1 cellular context compared by ENCODE assay signal in genomic region chr10:101467286-101467770, GRCh38.
TF ChIP-seq lines count a peak whose summit lies in the region.

No MANE protein-coding gene starts in this region.

TF ChIP-seq in HepG2, 621 proteins besides CTCF, POLR2A, EP300 and RAD21 (continued from another document):
- TF ChIP-seq ZBTB40 (IDR thresholded peaks at IDR 0.05) (no peak), ZBTB40 (CRISPR knock-in tag; IDR thresholded peaks at IDR 0.05) (no peak), POLR2G (IDR thresholded peaks at IDR 0.05; ENCODE audit: low read depth, low read length) (no peak), ZNF460 (CRISPR knock-in tag; IDR thresholded peaks at IDR 0.05; ENCODE audit: borderline replicate concordance) (no peak), ZNF816 (CRISPR knock-in tag; IDR thresholded peaks at IDR 0.05; ENCODE audit: borderline replicate concordance) (no peak), MTA3 (CRISPR knock-in tag; IDR thresholded peaks at IDR 0.05) (no peak), STAG1 (CRISPR knock-in tag; IDR thresholded peaks at IDR 0.05) (peak; percentile 52), SOX5 (CRISPR knock-in tag; IDR thresholded peaks at IDR 0.05; ENCODE audit: borderline replicate concordance) (peak; percentile 38; the same call in 1 of the 2 replicates), XRCC5 (optimal IDR thresholded peaks at IDR 0.05; ENCODE audit: low read length) (peak; percentile 21), NCOR1 (IDR thresholded peaks at IDR 0.05; ENCODE audit: borderline replicate concordance, low read length) (no peak), ZSCAN9 (CRISPR knock-in tag; IDR thresholded peaks at IDR 0.05; ENCODE audit: borderline replicate concordance) (0 out of 2 replicates have a peak, but pooled peaks have one; percentile 26), SRY (CRISPR knock-in tag; IDR thresholded peaks at IDR 0.05) (no peak), SALL1 (CRISPR knock-in tag; IDR thresholded peaks at IDR 0.05) (no peak), SMC3 (IDR thresholded peaks at IDR 0.05; ENCODE audit: low read length) (peak; percentile 63), JUND (CRISPR knock-in tag; IDR thresholded peaks at IDR 0.05) (no peak), THAP11 (CRISPR knock-in tag; IDR thresholded peaks at IDR 0.05) (0 out of 2 replicates have a peak, but pooled peaks have one; percentile 20), HOMEZ (CRISPR knock-in tag; IDR thresholded peaks at IDR 0.05; ENCODE audit: low read depth) (0 out of 2 replicates have a peak, but pooled peaks have one; percentile 24), HHEX (CRISPR knock-in tag; IDR thresholded peaks at IDR 0.05) (no peak), SAP130 (CRISPR knock-in tag; IDR thresholded peaks at IDR 0.05; ENCODE audit: low read depth) (0 out of 2 replicates have a peak, but pooled peaks have one; percentile 17), ARID5B (CRISPR knock-in tag; IDR thresholded peaks at IDR 0.05) (0 out of 2 replicates have a peak, but pooled peaks have one; percentile 40), ZNF318 (CRISPR knock-in tag; IDR thresholded peaks at IDR 0.05) (no peak), MIXL1 (CRISPR knock-in tag; IDR thresholded peaks at IDR 0.05) (0 out of 2 replicates have a peak, but pooled peaks have one; percentile 38), SOX6 (IDR thresholded peaks at IDR 0.05) (no peak), SOX6 (CRISPR knock-in tag; IDR thresholded peaks at IDR 0.05) (peak; percentile 16; the same call in 1 of the 2 replicates), ZUFSP (CRISPR knock-in tag; IDR thresholded peaks at IDR 0.05; ENCODE audit: borderline replicate concordance) (no peak)
